ENCODE assay signal across 27 cellular contexts in the genomic region with DNA sequence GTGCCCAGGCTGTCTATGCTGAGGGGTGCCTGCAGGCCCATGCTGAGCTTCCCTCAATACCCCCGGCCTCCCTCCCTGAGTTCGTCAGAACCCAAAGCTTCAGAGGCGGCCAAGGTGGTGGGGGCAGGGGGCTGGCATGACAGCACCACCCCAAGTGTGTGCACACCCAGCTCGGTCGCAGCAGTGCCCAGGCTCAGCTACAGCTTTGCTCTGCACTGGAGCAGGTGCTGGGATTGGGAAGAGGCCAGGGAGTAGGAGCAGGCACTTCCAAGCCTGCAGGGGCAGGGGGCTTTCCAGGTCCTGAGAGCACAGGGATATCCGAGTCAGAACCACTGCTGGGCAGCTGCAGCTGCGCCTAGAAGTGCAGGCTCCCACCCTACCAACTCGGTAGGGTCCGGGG.
"Had no signal": no experiment of that assay in that cellular context is flagged by ENCODE, and none has a peak within 500 bp of the region (broad histone marks: within the 10 kb centered on the region; RNA-seq: fewer than 3 reads in every experiment).

No MANE protein-coding gene starts in this region.

- DNase-seq: activated B cell treated with CpG ODN at 0.5 μM for 24 hours; activated CD4-positive, alpha-beta T cell treated with anti-CD3 and anti-CD28 coated beads for 48 hours; activated CD4-positive, alpha-beta T cell treated with anti-CD3 and anti-CD28 coated beads, Interleukin-2, amount 50 U/mL, for 1 hour; activated CD4-positive, alpha-beta T cell treated with anti-CD3 and anti-CD28 coated beads, Interleukin-2, amount 50 U/mL, for 48 hours; activated CD8-positive, alpha-beta memory T cell treated with anti-CD3 and anti-CD28 coated beads for 24 hours; activated CD8-positive, alpha-beta T cell treated with anti-CD3 and anti-CD28 coated beads for 36 hours; activated effector memory CD4-positive, alpha-beta T cell treated with Interleukin-2 at 50 U/mL for 16 hours; activated gamma-delta T cell treated with Interleukin-2 at 50 U/mL for 16 hours; activated naive CD4-positive, alpha-beta T cell treated with anti-CD3 and anti-CD28 coated beads, Interleukin-2, amount 50 U/mL, for 16 hours; activated naive CD4-positive, alpha-beta T cell treated with Interleukin-2 at 50 U/mL for 16 hours; activated T-cell treated with anti-CD3 and anti-CD28 coated beads, Interleukin-2, amount 50 U/mL, for 4 hours; amniotic stem cell; anterior cingulate cortex; body of pancreas; caudate nucleus; colonic mucosa; dorsolateral prefrontal cortex; effector memory CD4-positive, alpha-beta T cell; endodermal cell; foreskin fibroblast; T-helper 1 cell; T-helper 17 cell; T1000; WERI-Rb-1 had no signal

- H3K36me3 ChIP-seq: colonic mucosa, WERI-Rb-1 had no signal

- H3K27ac ChIP-seq: body of pancreas, colonic mucosa, dorsolateral prefrontal cortex, WERI-Rb-1 had no signal

- ATAC-seq: activated CD4-positive, CD25-positive, alpha-beta regulatory T cell treated with anti-CD3 and anti-CD28 coated beads, Interleukin-2, amount 50 U/mL, for 24 hours; activated CD8-positive, alpha-beta T cell treated with anti-CD3 and anti-CD28 coated beads for 36 hours; activated T-cell treated with anti-CD3 and anti-CD28 coated beads, Interleukin-2, amount 50 U/mL, for 4 hours; activated T-helper 17 cell treated with anti-CD3 and anti-CD28 coated beads, Interleukin-2, amount 50 U/mL, for 72 hours; body of pancreas; esophagus mucosa; T-helper 17 cell had no signal

- H3K4me1 ChIP-seq: body of pancreas, colonic mucosa had no signal

- H3K9me3 ChIP-seq: body of pancreas, colonic mucosa had no signal

- H3K27me3 ChIP-seq: body of pancreas, colonic mucosa, dorsolateral prefrontal cortex had no signal

- H3K4me3 ChIP-seq: body of pancreas, colonic mucosa, dorsolateral prefrontal cortex had no signal
